ENCODE assay signal across 32 cellular contexts in the genomic region with DNA sequence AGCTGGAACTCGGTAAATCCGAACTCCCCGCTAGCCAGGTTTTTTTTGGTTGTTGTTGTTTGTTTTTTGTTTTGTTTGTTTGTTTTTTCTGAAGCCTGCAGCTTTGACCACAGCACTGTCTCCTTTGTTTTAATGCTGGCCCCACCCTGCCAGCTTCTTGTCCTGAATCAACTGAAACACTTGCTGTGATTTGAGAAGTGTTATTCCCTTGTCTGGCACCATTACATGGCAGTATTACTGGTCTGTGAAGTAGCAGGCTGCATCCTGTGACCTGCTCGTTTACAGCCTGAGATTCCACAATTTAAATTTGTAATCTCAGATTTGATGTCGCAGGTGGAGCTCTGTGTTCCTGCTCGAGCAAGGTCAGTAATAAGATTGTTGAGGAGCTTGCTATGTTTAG. TPM values are rescaled to one million over a fixed set of nuclear protein-coding genes. Genes with fewer than 3 reads are reported as not detected.
"Had no signal": no experiment of that assay in that cellular context is flagged by ENCODE, and none has a peak within 500 bp of the region (broad histone marks: within the 10 kb centered on the region; RNA-seq: fewer than 3 reads in every experiment).

No MANE protein-coding gene starts in this region.

- DNase-seq: cortex of kidney; effector memory CD8-positive, alpha-beta T cell; foreskin fibroblast; heart left ventricle; left cardiac atrium; left lung; mesenchymal stem cell; midbrain; naive thymus-derived CD4-positive, alpha-beta T cell; nucleus accumbens; right cardiac atrium; sigmoid colon; spleen; stimulated activated CD4-positive, alpha-beta T cell treated with anti-CD3 and anti-CD28 coated beads, Interleukin-4, amount 100 ng/mL, for 4 hours; upper lobe of left lung had no signal

- H3K36me3 ChIP-seq: gastroesophageal sphincter, heart left ventricle, left lung, prostate gland, sigmoid colon, spleen, thoracic aorta, tibial nerve, upper lobe of left lung had no signal

- H3K9me3 Mint-ChIP-seq: effector memory CD8-positive, alpha-beta T cell; naive thymus-derived CD4-positive, alpha-beta T cell; nephron; stimulated activated memory B cell treated with anti-CD40 and anti-IgM and Interleukin-4, amounts not matched to agents 10 μg/mL and 1 μg/mL and 100 μg/mL, for 72 hours; stimulated activated naive CD8-positive, alpha-beta T cell treated with anti-CD3 and anti-CD28 coated beads, Interleukin-15, Interleukin-2, amounts not matched to agents 100 ng/mL and 50 ng/mL, for 24 hours had no signal

- H3K27ac Mint-ChIP-seq: effector memory CD8-positive, alpha-beta T cell; naive thymus-derived CD4-positive, alpha-beta T cell; nephron; stimulated activated memory B cell treated with anti-CD40 and anti-IgM and Interleukin-4, amounts not matched to agents 10 μg/mL and 1 μg/mL and 100 μg/mL, for 72 hours; stimulated activated naive CD8-positive, alpha-beta T cell treated with anti-CD3 and anti-CD28 coated beads, Interleukin-15, Interleukin-2, amounts not matched to agents 100 ng/mL and 50 ng/mL, for 24 hours had no signal

- ATAC-seq: effector memory CD8-positive, alpha-beta T cell; gastroesophageal sphincter; heart left ventricle; left cardiac atrium; left lung; naive thymus-derived CD4-positive, alpha-beta T cell; right cardiac atrium; stimulated activated memory B cell treated with anti-CD40 and anti-IgM and Interleukin-4, amounts not matched to agents 10 μg/mL and 1 μg/mL and 100 μg/mL, for 72 hours had no signal

- H3K9me3 ChIP-seq: gastroesophageal sphincter, heart left ventricle, left lung, prostate gland, sigmoid colon, spleen, thoracic aorta, tibial nerve, upper lobe of left lung had no signal

- H3K4me1 Mint-ChIP-seq: stimulated activated memory B cell treated with anti-CD40 and anti-IgM and Interleukin-4, amounts not matched to agents 10 μg/mL and 1 μg/mL and 100 μg/mL, for 72 hours had no signal

- H3K27me3 ChIP-seq: gastroesophageal sphincter, sigmoid colon, tibial nerve had no signal

- H3K4me1 ChIP-seq: left lung, prostate gland, spleen had no signal

- H3K4me3 Mint-ChIP-seq: effector memory CD8-positive, alpha-beta T cell; naive thymus-derived CD4-positive, alpha-beta T cell; nephron; stimulated activated memory B cell treated with anti-CD40 and anti-IgM and Interleukin-4, amounts not matched to agents 10 μg/mL and 1 μg/mL and 100 μg/mL, for 72 hours; stimulated activated naive CD8-positive, alpha-beta T cell treated with anti-CD3 and anti-CD28 coated beads, Interleukin-15, Interleukin-2, amounts not matched to agents 100 ng/mL and 50 ng/mL, for 24 hours had no signal

- H3K4me3 ChIP-seq: gastroesophageal sphincter, heart left ventricle, hepatocyte, left lung, prostate gland, sigmoid colon, skin epidermis, spleen, thoracic aorta, tibial nerve, upper lobe of left lung had no signal

- H3K36me3 Mint-ChIP-seq: naive thymus-derived CD4-positive, alpha-beta T cell; stimulated activated memory B cell treated with anti-CD40 and anti-IgM and Interleukin-4, amounts not matched to agents 10 μg/mL and 1 μg/mL and 100 μg/mL, for 72 hours had no signal

- H3K27ac ChIP-seq: gastroesophageal sphincter, heart left ventricle, hepatocyte, left lung, prostate gland, sigmoid colon, skin epidermis, spleen, thoracic aorta, tibial nerve, upper lobe of left lung had no signal

RNA-seq across cellular contexts. Expression of a gene that starts 1.4 kb away (rescaled TPM):
- total RNA-seq: dermis microvascular lymphatic vessel endothelial cell; gastroesophageal sphincter; kidney epithelial cell; left lung; lung microvascular endothelial cell; naive thymus-derived CD4-positive, alpha-beta T cell; osteocyte; right cardiac atrium; sigmoid colon; spleen; thoracic aorta; upper lobe of left lung had no signal
- polyA plus RNA-seq: esophagus; hepatocyte; naive thymus-derived CD4-positive, alpha-beta T cell; sigmoid colon had no signal

RNA-seq across cellular contexts. Expression of a gene that starts 45.2 kb away (rescaled TPM):
- total RNA-seq: dermis microvascular lymphatic vessel endothelial cell; gastroesophageal sphincter; heart left ventricle; hepatocyte; kidney epithelial cell; left cardiac atrium; left lung; lower leg skin; lung microvascular endothelial cell; mucosa of gallbladder; naive thymus-derived CD4-positive, alpha-beta T cell; osteocyte; renal cortical epithelial cell; right cardiac atrium; sigmoid colon; spleen; thoracic aorta; tibial nerve; upper lobe of left lung had no signal
- polyA plus RNA-seq: esophagus; heart left ventricle; hepatocyte; naive thymus-derived CD4-positive, alpha-beta T cell; right cardiac atrium; sigmoid colon; spleen had no signal
